In genomic region chr11:97072420-97072819, GRCh38 we compare ENCODE assay signal across 34 cellular contexts.
"Had no signal": no experiment of that assay in that cellular context is flagged by ENCODE, and none has a peak within 500 bp of the region (broad histone marks: within the 10 kb centered on the region; RNA-seq: fewer than 3 reads in every experiment).

No MANE protein-coding gene starts in this region.

- H3K27me3 ChIP-seq: MG63 had no signal

- H3K27ac ChIP-seq: KMS-11 had no signal

- H3K4me3 ChIP-seq: MG63 had no signal

- H3K9ac ChIP-seq: KMS-11 had no signal

- DNase-seq: Karpas-422, Kasumi-1, MG63, MM.1S, MV-4-11, NCI-H1048, NCI-H1092, NCI-H1092 treated with DMSO at 0.1 percent for 48 hours, NCI-H1105, NCI-H1105 treated with DMSO at 0.1 percent for 48 hours, NCI-H1417, NCI-H1417 treated with DMSO at 0.1 percent for 48 hours, NCI-H1436, NCI-H1436 treated with DMSO at 0.1 percent for 48 hours, NCI-H146, NCI-H1694, NCI-H1694 treated with DMSO at 0.1 percent for 48 hours, NCI-H187, NCI-H187 treated with DMSO at 0.1 percent for 48 hours, NCI-H1930, NCI-H2029, NCI-H2029 treated with DMSO at 0.1 percent for 48 hours, NCI-H2081, NCI-H2081 treated with DMSO at 0.1 percent for 48 hours, NCI-H2107, NCI-H2171, NCI-H2171 treated with DMSO at 0.1 percent for 48 hours, NCI-H2227 treated with DMSO at 0.1 percent for 48 hours, NCI-H226, NCI-H345, NCI-H446, NCI-H446 treated with DMSO at 0.1 percent for 48 hours, NCI-H510A had no signal

- H3K36me3 ChIP-seq: MG63 had no signal
